16 cellular contexts compared by ENCODE assay signal in the genomic region with DNA sequence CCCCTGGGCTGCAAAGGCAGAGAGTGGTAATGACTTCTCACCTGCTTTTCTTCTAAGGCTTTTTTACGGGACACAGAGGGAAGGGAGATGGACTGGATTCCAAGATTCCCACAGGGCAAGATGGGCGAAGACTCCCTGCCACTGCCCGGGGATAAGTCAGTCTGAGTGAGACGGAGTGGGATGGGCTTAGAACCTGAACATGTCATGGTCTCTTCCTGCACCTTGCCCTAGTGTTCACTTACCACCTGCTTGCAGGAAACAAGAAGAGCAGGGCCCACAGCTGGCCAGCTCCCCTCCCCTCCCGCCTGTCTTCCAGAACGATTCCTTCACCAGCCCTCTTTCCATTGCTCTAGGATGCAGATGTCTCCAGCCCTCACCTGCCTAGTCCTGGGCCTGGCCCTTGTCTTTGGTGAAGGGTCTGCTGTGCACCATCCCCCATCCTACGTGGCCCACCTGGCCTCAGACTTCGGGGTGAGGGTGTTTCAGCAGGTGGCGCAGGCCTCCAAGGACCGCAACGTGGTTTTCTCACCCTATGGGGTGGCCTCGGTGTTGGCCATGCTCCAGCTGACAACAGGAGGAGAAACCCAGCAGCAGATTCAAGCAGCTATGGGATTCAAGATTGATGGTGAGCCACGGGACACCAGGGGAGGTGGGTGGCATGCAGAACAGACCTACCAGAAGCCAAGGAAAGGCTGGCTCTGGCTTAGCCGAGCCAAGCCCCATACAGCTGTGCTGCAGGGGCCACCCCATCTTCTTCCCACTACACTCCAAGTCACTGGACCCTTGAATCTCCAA. TPM values are rescaled to one million over a fixed set of nuclear protein-coding genes. Genes with fewer than 3 reads are reported as not detected.
A peak's percentile ranks its signal among the peaks of the same experiment; 100 is the strongest.
DNase-seq lines count a peak whose midpoint lies in the region; ATAC-seq and TF ChIP-seq lines count a peak whose summit lies in the region.
"Had no signal": no experiment of that assay in that cellular context is flagged by ENCODE, and none has a peak within 500 bp of the region (broad histone marks: within the 10 kb centered on the region; RNA-seq: fewer than 3 reads in every experiment).

No MANE protein-coding gene starts in this region.

- H3K9me3 ChIP-seq in adipocyte (ENCODE audit: control insufficient read depth, low read length) (no peaks in the 10 kb centered on the region), suprapubic skin (no peaks in the 10 kb centered on the region)
- H3K9me3 ChIP-seq: HAP-1 had no signal

- ATAC-seq in HG03439 (IDR thresholded peaks at IDR 0.05; ENCODE audit: unreplicated experiment), result no peak
- ATAC-seq: T-helper 17 cell had no signal

- TF ChIP-seq POLR2A in suprapubic skin (IDR thresholded peaks at IDR 0.05), result no peak

- TF ChIP-seq EP300 in suprapubic skin (IDR thresholded peaks at IDR 0.05), result no peak

- H3K27ac ChIP-seq in suprapubic skin, result no peak overlapping the region

- H3K4me3 ChIP-seq in adipocyte (ENCODE audit: low read length) (peak overlapping the region; percentile 86), suprapubic skin (peak overlapping the region; percentile 19)
- H3K4me3 ChIP-seq: HAP-1 had no signal

- 80% methylated on average over 13 of the region's 14 CpGs for WGBS in suprapubic skin

- H3K27me3 ChIP-seq in adipocyte (replicated peaks; ENCODE audit: control insufficient read depth, insufficient read depth, low read length) (no peaks in the 10 kb centered on the region), suprapubic skin (no peaks in the 10 kb centered on the region)

- H3K9ac ChIP-seq in adipocyte (ENCODE audit: low read length), result peak overlapping the region; percentile 88

- H3K36me3 ChIP-seq in adipocyte (ENCODE audit: control insufficient read depth, insufficient read depth, low read length, severe bottlenecking) (peaks cover 36% of the 10 kb centered on the region), suprapubic skin (peaks cover 4% of the 10 kb centered on the region)
- H3K36me3 ChIP-seq: HAP-1 had no signal

- DNase-seq in NCI-H2107 treated with DMSO at 0.1 percent for 48 hours (lab: John Stamatoyannopoulos, UW; ENCODE audit: unreplicated experiment) (peak; percentile 26), NCI-H2107 (lab: John Stamatoyannopoulos, UW) (no peak), adipocyte (ENCODE audit: low read depth) (no peak), glomerular visceral epithelial cell (ENCODE audit: extremely low spot score) (peak; percentile 70), suprapubic skin (ENCODE audit: low spot score in 2 of 2) (no peak), GM19240 (ENCODE audit: insufficient read length, low spot score) (no peak)
- DNase-seq in activated CD4-positive, CD25-positive, alpha-beta regulatory T cell treated with anti-CD3 and anti-CD28 coated beads, Interleukin-2, amount 50 U/mL, for 72 hours, result no peak
- DNase-seq: activated naive CD8-positive, alpha-beta T cell treated with anti-CD3 and anti-CD28 coated beads, Interleukin-2, amount 10 ng/mL, durations not matched to agents 7 days and 5 days; endodermal cell; kidney; NCI-H510A treated with DMSO at 0.1 percent for 48 hours; posterior cingulate gyrus; T-helper 17 cell had no signal

- TF ChIP-seq CTCF in suprapubic skin (IDR thresholded peaks at IDR 0.05), result no peak

- H3K4me1 ChIP-seq in adipocyte (ENCODE audit: control insufficient read depth, insufficient read depth, low read length), result peaks cover 40% of the 10 kb centered on the region
- peaks cover 44% of the 10 kb centered on the region for H3K4me1 ChIP-seq in suprapubic skin

RNA-seq across cellular contexts. Expression of a gene that starts 1.3 kb away (rescaled TPM):
- 10 to 100 TPM in 2 of 4 donors, 1 to 10 TPM in 2; 6.7 to 22.9 (median 13.0) TPM for total RNA-seq in suprapubic skin

RNA-seq across cellular contexts. Expression of a gene that starts 26.0 kb away (rescaled TPM):
- 10 to 100 TPM; 28.5 to 66.5 (median 50.0) TPM for total RNA-seq in suprapubic skin

RNA-seq across cellular contexts. Expression of a gene that starts 37.1 kb away (rescaled TPM):
- under 1 TPM in 3 of 4 donors, not detected in 1; 0.38 to 0.99 (median 0.59) TPM for total RNA-seq in suprapubic skin
- total RNA-seq: T-helper 17 cell had no signal

RNA-seq across cellular contexts. Expression of a gene that starts 43.0 kb away (rescaled TPM):
- total RNA-seq in suprapubic skin, result 10 to 100 TPM; 12.1 to 28.9 (median 17.8) TPM

RNA-seq across cellular contexts. Expression of a gene that starts 51.9 kb away (rescaled TPM):
- not detected for total RNA-seq in suprapubic skin
- total RNA-seq: activated CD8-positive, alpha-beta memory T cell treated with anti-CD3 and anti-CD28 coated beads for 36 hours; activated naive CD8-positive, alpha-beta T cell treated with anti-CD3 and anti-CD28 coated beads, Interleukin-2, amount 10 ng/mL, durations not matched to agents 7 days and 5 days; kidney; T-helper 17 cell had no signal

Comparison
In these comparisons a context has a peak if more than half of its experiments do, and no peak if none do; other contexts are left out.
1. DNase-seq: peak in NCI-H2107 treated with DMSO at 0.1 percent for 48 hours (single experiment) and glomerular visceral epithelial cell (single experiment); none in NCI-H2107 (single experiment), adipocyte (single experiment), suprapubic skin (0 of 2), GM19240 (single experiment) and activated CD4-positive, CD25-positive, alpha-beta regulatory T cell treated with anti-CD3 and anti-CD28 coated beads, Interleukin-2, amount 50 U/mL, for 72 hours (single experiment).